ENCODE assay signal across 8 cellular contexts in the genomic region with DNA sequence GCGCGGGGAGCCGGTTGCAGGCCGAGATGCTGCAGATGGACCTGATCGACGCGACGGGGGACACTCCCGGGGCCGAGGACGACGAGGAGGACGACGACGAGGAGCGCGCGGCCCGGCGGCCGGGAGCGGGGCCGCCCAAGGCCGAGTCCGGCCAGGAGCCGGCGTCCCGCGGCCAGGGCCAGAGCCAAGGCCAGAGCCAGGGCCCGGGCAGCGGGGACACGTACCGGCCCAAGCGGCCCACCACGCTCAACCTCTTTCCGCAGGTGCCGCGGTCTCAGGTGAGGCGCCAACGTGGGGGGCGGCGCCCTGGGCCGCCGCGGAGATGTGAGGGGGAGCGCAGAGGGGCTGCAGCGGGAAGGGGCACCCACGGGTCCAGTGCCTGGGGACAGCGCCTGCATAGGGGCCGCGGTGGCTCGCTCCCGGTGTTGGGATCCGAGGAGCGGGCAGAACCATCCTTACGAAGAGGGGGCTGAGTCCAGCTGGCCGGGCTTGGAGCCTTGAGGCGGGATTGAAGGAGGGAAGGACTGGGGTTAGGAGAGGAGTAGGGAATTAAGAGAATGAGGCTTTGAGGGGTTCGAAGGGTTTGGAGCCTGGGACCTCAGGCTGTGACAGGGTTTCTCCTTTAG. TPM values are rescaled to one million over a fixed set of nuclear protein-coding genes. Genes with fewer than 3 reads are reported as not detected.
DNase-seq lines count a peak whose midpoint lies in the region; ATAC-seq, FAIRE-seq and TF ChIP-seq lines count a peak whose summit lies in the region.
"Not testable (repeated sequence)": the region's sequence is repeated elsewhere in the genome, so short reads cannot be mapped to it uniquely, and the experiment has no call there.

No MANE protein-coding gene starts in this region.

- not testable (repeated sequence) for H3K27ac ChIP-seq in SK-N-MC
- H3K27ac ChIP-seq in angular gyrus (ENCODE audit: low read depth, low read length): peak overlapping the region; percentile 99
- peak overlapping the region; percentile 62 to 79 (median 69) for H3K27ac ChIP-seq in esophagus muscularis mucosa (replicated peaks in 1 of 4)
- H3K27ac ChIP-seq in pancreas: peak overlapping the region; percentile 82 to 95 (median 88)
- H3K27ac ChIP-seq in transverse colon: peak overlapping the region in 3 of 4 donors; percentile 13 to 53 (median 52)

- not testable (repeated sequence) for TF ChIP-seq EP300 in esophagus muscularis mucosa (IDR thresholded peaks at IDR 0.05); transverse colon (IDR thresholded peaks at IDR 0.05; ENCODE audit: low read depth)

- H3K36me3 ChIP-seq in SK-N-MC (ENCODE audit: insufficient read depth, low read length); transverse colon: not testable (repeated sequence)
- H3K36me3 ChIP-seq in esophagus muscularis mucosa: peaks cover 0 to 34% (median 27%) of the 10 kb centered on the region in 4 donors
- peaks cover 0 to 14% (median 3%) of the 10 kb centered on the region in 3 donors for H3K36me3 ChIP-seq in pancreas

- peak; percentile 19 for ATAC-seq in HG02798 (IDR thresholded peaks at IDR 0.05; ENCODE audit: poor library complexity, unreplicated experiment)
- ATAC-seq in pancreas: peak; percentile 9 to 43 (median 24)

- H3K9me3 ChIP-seq in SK-N-MC (ENCODE audit: low read depth, low read length); esophagus muscularis mucosa; pancreas; transverse colon: not testable (repeated sequence)

- in situ Hi-C loops in transverse colon (cut with MboI; ENCODE audit: low pct_ligation_motif_present in 1 of 4, low pct_unique_long_range_greater_than_20kb in 1 of 4, low sequenced_read_pairs in 3 of 4): not testable (repeated sequence)

- H3K27me3 ChIP-seq in esophagus muscularis mucosa: peaks cover 0 to 14% (median 0%) of the 10 kb centered on the region in 4 donors
- H3K27me3 ChIP-seq in pancreas: not testable (repeated sequence)
- H3K27me3 ChIP-seq in transverse colon: peaks cover 50% of the 10 kb centered on the region

- H3K9ac ChIP-seq in SK-N-MC (ENCODE audit: insufficient read length): not testable (repeated sequence)

- not testable (repeated sequence) for TF ChIP-seq POLR2A in esophagus muscularis mucosa (IDR thresholded peaks at IDR 0.05; ENCODE audit: low read depth); transverse colon (IDR thresholded peaks at IDR 0.05)

- H3K4me1 ChIP-seq in esophagus muscularis mucosa (peaks cover 20 to 31% (median 26%) of the 10 kb centered on the region in 4 donors), pancreas (peaks cover 5 to 15% (median 15%) of the 10 kb centered on the region in 3 donors), transverse colon (peaks cover 3 to 18% (median 15%) of the 10 kb centered on the region in 4 donors)

- TF ChIP-seq CTCF in esophagus muscularis mucosa (IDR thresholded peaks at IDR 0.05); pancreas (IDR thresholded peaks at IDR 0.05); transverse colon (IDR thresholded peaks at IDR 0.05): not testable (repeated sequence)

- intact Hi-C loops in esophagus muscularis mucosa (cut with DNase I); pancreas (cut with DNase I); transverse colon (cut with DNase I; ENCODE audit: low total_unique reads): not testable (repeated sequence)

- FAIRE-seq in pancreas (lab: Jason Lieb, UNC): not testable (repeated sequence)

- DNase-seq in D341Med (ENCODE audit: low spot score) (peak; percentile 57), left kidney (ENCODE audit: low read depth, low spot score) (peak; percentile 54), pancreas (peak in 3 of 6 donors; percentile 46 to 81 (median 65))
- DNase-seq in SK-N-MC (ENCODE audit: low read depth, low spot score); esophagus muscularis mucosa (ENCODE audit: extremely low spot score); transverse colon: not testable (repeated sequence)

- WGBS in esophagus muscularis mucosa: 3% methylated on average over 22 of the region's 59 CpGs
- WGBS in pancreas, 2 donors: 1% methylated on average over 24 to 39 of the region's 59 CpGs
- WGBS in transverse colon (ENCODE audit: low coverage in 1 of 2), 2 donors: 19% methylated on average over 16 of the region's 59 CpGs; no CpG with 5 or more reads in 1 of the 2 donors

- peak overlapping the region; percentile 79 for H3K4me3 ChIP-seq in SK-N-MC
- H3K4me3 ChIP-seq in esophagus muscularis mucosa: peak overlapping the region; percentile 61 to 84 (median 66)
- H3K4me3 ChIP-seq in pancreas: peak overlapping the region; percentile 35 to 65 (median 48)
- H3K4me3 ChIP-seq in transverse colon: peak overlapping the region; percentile 27 to 58 (median 46)

RNA-seq across cellular contexts. Expression of a gene that starts 6.8 kb away (rescaled TPM):
- total RNA-seq in esophagus muscularis mucosa: 1 to 10 TPM in 3 of 4 donors, under 1 TPM in 1; 0.65 to 3.7 (median 1.4) TPM
- under 1 TPM in 5 of 6 donors, not detected in 1; 0.28 to 0.66 (median 0.40) TPM for total RNA-seq in pancreas
- polyA plus RNA-seq in pancreas: 1 to 10 TPM in 1 of 2 donors, under 1 TPM in 1; 0.12 to 1.3 TPM
- total RNA-seq in transverse colon: 1 to 10 TPM in 1 of 4 donors, under 1 TPM in 1, not detected in 2; 0.82 to 2.7 TPM

RNA-seq across cellular contexts. Expression of a gene that starts 14.8 kb away (rescaled TPM):
- 10 to 100 TPM in 3 of 4 donors, 1 to 10 TPM in 1; 7.5 to 20.6 (median 16.1) TPM for total RNA-seq in esophagus muscularis mucosa
- 10 to 100 TPM; 21.3 to 49.7 (median 40.6) TPM for total RNA-seq in pancreas
- polyA plus RNA-seq in pancreas: 10 to 100 TPM; 22.5 to 31.6 TPM
- 10 to 100 TPM in 1 of 4 donors, 1 to 10 TPM in 3; 1.9 to 11.1 (median 2.6) TPM for total RNA-seq in transverse colon

RNA-seq across cellular contexts. Expression of a gene that starts 17.4 kb away (rescaled TPM):
- total RNA-seq in esophagus muscularis mucosa: 10 to 100 TPM; 15.4 to 32.2 (median 23.2) TPM
- 10 to 100 TPM; 18.6 to 26.8 (median 23.6) TPM for total RNA-seq in pancreas
- polyA plus RNA-seq in pancreas: 10 to 100 TPM; 39.2 to 44.3 TPM
- total RNA-seq in transverse colon: 100 to 1,000 TPM in 1 of 4 donors, 10 to 100 TPM in 3; 31.3 to 111 (median 51.9) TPM

RNA-seq across cellular contexts. Expression of a gene that starts 22.2 kb away (rescaled TPM):
- total RNA-seq in esophagus muscularis mucosa (under 1 TPM in 1 of 4 donors, not detected in 3; 0.17 TPM), pancreas (10 to 100 TPM in 5 of 6 donors, 1 to 10 TPM in 1; 9.0 to 20.4 (median 16.9) TPM), transverse colon (1 to 10 TPM in 1 of 4 donors, under 1 TPM in 2, not detected in 1; 0.55 to 1.3 (median 0.60) TPM)
- polyA plus RNA-seq in pancreas: 10 to 100 TPM; 48.2 to 48.4 TPM

RNA-seq across cellular contexts. Expression of a gene that starts 53.0 kb away (rescaled TPM):
- 10 to 100 TPM; 32.0 to 57.6 (median 49.7) TPM for total RNA-seq in esophagus muscularis mucosa
- total RNA-seq in pancreas: 10 to 100 TPM; 15.3 to 29.4 (median 20.7) TPM
- polyA plus RNA-seq in pancreas: 10 to 100 TPM; 16.0 to 28.5 TPM
- total RNA-seq in transverse colon: 10 to 100 TPM; 42.2 to 73.6 (median 50.2) TPM
